Comparison of ENCODE assay signal across 1 cellular context in the genomic region with DNA sequence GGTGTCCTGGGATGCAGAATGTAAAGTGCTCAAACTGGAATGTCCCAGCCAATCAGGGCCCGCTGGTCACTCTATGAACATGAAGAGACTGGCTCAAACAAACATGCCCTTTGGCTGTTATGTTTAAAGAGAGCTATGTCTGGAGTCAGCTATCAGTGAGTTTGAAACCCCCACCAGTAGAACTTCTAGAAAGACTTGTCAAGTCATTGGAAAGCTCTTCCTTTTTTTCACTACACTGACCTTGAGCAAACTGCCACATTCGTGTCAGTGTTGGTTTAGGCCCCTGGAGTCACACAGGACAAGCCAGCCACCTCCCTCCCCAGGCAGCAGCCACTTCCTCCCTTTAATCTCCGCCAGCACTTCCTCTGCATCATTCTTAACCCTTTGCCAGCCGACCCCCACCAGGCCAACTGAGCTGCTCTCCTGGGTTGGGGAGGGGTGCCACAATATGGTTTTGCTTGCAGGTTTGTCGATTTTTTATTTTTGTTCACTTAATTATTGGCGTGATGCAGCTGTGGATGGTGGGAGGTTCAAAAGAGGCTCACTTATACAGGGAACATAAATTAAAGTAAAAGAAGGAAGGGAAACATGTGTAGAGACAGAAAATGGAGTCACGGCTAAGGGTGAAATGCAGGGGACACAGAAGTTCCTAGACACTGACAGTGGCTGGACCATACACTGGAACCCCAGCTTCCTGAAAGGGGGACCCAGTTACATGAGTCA.
TF ChIP-seq lines count a peak whose summit lies in the region.

No MANE protein-coding gene starts in this region.

TF ChIP-seq in HepG2, 621 proteins besides CTCF, POLR2A, EP300 and RAD21 (continued from another document):
- TF ChIP-seq CHD4 (IDR thresholded peaks at IDR 0.05; ENCODE audit: borderline replicate concordance, low read length) (peak; percentile 82; the same call in 1 of the 2 replicates), HHEX (CRISPR knock-in tag; IDR thresholded peaks at IDR 0.05) (peak; percentile 26; the same call in 1 of the 2 replicates), RBAK (CRISPR knock-in tag; IDR thresholded peaks at IDR 0.05) (no peak), ZBTB7A (CRISPR knock-in tag; IDR thresholded peaks at IDR 0.05) (no peak), ZNF713 (CRISPR knock-in tag; IDR thresholded peaks at IDR 0.05) (no peak), ZNF432 (CRISPR knock-in tag; IDR thresholded peaks at IDR 0.05; ENCODE audit: borderline replicate concordance) (no peak), GLI4 (CRISPR knock-in tag; IDR thresholded peaks at IDR 0.05; ENCODE audit: borderline replicate concordance) (no peak), ZKSCAN8 (CRISPR knock-in tag; IDR thresholded peaks at IDR 0.05; ENCODE audit: borderline replicate concordance) (peak; percentile 36; the same call in 1 of the 2 replicates), JUN (CRISPR knock-in tag; IDR thresholded peaks at IDR 0.05) (no peak; the same call in 1 of the 2 replicates)
- TF ChIP-seq, protein P1, sequence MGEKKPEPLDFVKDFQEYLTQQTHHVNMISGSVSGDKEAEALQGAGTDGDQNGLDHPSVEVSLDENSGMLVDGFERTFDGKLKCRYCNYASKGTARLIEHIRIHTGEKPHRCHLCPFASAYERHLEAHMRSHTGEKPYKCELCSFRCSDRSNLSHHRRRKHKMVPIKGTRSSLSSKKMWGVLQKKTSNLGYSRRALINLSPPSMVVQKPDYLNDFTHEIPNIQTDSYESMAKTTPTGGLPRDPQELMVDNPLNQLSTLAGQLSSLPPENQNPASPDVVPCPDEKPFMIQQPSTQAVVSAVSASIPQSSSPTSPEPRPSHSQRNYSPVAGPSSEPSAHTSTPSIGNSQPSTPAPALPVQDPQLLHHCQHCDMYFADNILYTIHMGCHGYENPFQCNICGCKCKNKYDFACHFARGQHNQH (CRISPR knock-in tag; IDR thresholded peaks at IDR 0.05): peak; percentile 56; the same call in 1 of the 2 replicates
